In the genomic region with DNA sequence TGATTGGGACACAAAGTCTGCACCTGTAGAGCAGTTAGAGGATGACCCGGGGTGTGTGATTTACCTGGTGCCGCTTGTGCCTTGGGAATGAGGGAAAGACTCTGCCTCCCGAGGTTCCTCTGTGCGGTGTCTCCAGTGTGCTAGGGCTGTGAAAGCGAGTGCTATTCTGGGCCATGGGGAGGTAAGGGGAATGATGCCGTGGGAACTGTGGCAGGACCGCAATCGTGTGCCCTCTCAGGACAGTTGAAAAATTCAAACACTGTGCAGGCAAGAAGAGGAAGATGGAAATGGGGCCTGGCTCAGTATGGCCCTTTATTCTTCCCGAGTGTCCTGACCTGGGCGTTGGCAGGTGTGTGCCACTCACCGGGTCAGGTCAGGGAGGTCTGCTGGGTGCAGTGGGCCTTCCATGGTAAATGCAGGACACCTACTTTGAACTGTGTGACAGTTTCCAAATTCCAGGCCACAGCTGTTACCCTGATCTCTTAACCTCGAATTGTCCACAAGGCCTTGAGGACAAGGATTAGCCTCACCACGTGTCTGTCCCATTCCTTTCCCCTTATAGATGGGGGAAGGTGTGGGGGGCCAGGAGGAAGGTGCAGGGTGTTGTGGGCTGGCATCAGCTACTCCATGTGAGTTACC, we compare ENCODE assay signal across 9 cellular contexts. TPM values are rescaled to one million over a fixed set of nuclear protein-coding genes. Genes with fewer than 3 reads are reported as not detected.
DNase-seq lines count a peak whose midpoint lies in the region; ATAC-seq, FAIRE-seq and TF ChIP-seq lines count a peak whose summit lies in the region.
"Had no signal": no experiment of that assay in that cellular context is flagged by ENCODE, and none has a peak within 500 bp of the region (broad histone marks: within the 10 kb centered on the region; RNA-seq: fewer than 3 reads in every experiment).

No MANE protein-coding gene starts in this region.

- H2AFZ ChIP-seq in K562 (ENCODE audit: low read depth, low read length) = no peak overlapping the region

- H3K27me3 ChIP-seq in K562 (ENCODE audit: control insufficient read depth in 2 of 2, insufficient read depth in 2 of 2, low read length in 2 of 2) (no peaks in the 10 kb centered on the region), upper lobe of left lung (no peaks in the 10 kb centered on the region)

- DNase-seq in activated naive CD4-positive, alpha-beta T cell treated with anti-CD3 and anti-CD28 coated beads, Interleukin-2, amount 50 U/mL, for 16 hours = no peak
- DNase-seq in K562 (ENCODE audit: extremely low read depth in 1 of 4, low spot score in 3 of 4) (no peak), memory B cell (ENCODE audit: low spot score in 2 of 2) (no peak), upper lobe of left lung (no peak), DMS153 treated with DMSO at 0.1 percent for 48 hours (lab: John Stamatoyannopoulos, UW; ENCODE audit: unreplicated experiment) (no peak), NCI-H2227 treated with DMSO at 0.1 percent for 48 hours (lab: John Stamatoyannopoulos, UW) (no peak)
- DNase-seq: DMS 273 treated with DMSO at 0.1 percent for 48 hours had no signal

- no peaks in the 10 kb centered on the region for H3K36me3 Mint-ChIP-seq in activated naive CD4-positive, alpha-beta T cell treated with anti-CD3 and anti-CD28 coated beads, Interleukin-2, amount 50 U/mL, for 24 hours
- peaks cover 12% of the 10 kb centered on the region for H3K36me3 Mint-ChIP-seq in memory B cell

- CTCF ChIA-PET in K562 (lab: Yijun Ruan, JAX; ENCODE audit: low intra/inter-chr PET ratio) = no interaction called here

- H3K9me3 ChIP-seq in K562 (replicated peaks; ENCODE audit: control insufficient read depth, insufficient read depth, low read depth, low read length) = 0 out of 2 replicates have a peak, but pooled peaks cover 4% of the 10 kb centered on the region
- no peaks in the 10 kb centered on the region for H3K9me3 ChIP-seq in upper lobe of left lung

- peak overlapping the region; percentile 92 for H3K4me3 Mint-ChIP-seq in activated naive CD4-positive, alpha-beta T cell treated with anti-CD3 and anti-CD28 coated beads, Interleukin-2, amount 50 U/mL, for 24 hours
- peak overlapping the region; percentile 81 for H3K4me3 Mint-ChIP-seq in memory B cell

- H3K4me1 Mint-ChIP-seq in activated naive CD4-positive, alpha-beta T cell treated with anti-CD3 and anti-CD28 coated beads, Interleukin-2, amount 50 U/mL, for 24 hours = peaks cover 34% of the 10 kb centered on the region
- peaks cover 25% of the 10 kb centered on the region for H3K4me1 Mint-ChIP-seq in memory B cell

- no peak for TF ChIP-seq RAD21 in K562 (CRISPR knock-in tag; conservative IDR thresholded peaks at IDR 0.05 in 1 of 2, IDR thresholded peaks at IDR 0.05 in 1 of 2)

- WGBS in K562 (ENCODE audit: insufficient coverage, low coverage, missing lambda C conversion rate) = 59% methylated on average over 13 of the region's 13 CpGs
- WGBS in upper lobe of left lung, 2 donors = 50 to 66% methylated on average over 12 to 13 of the region's 13 CpGs

- H3K27ac ChIP-seq in K562 (ENCODE audit: extremely low read depth, low read depth, low read length) (no peak overlapping the region; the same call in 2 of the 3 replicates), upper lobe of left lung (peak overlapping the region in 2 of 4 donors; percentile 86 to 91)

- BruUV-seq in K562 (replicated peaks; lab: Mats Ljungman, UMichigan) = TSS peak; percentile 59

- ATAC-seq in K562 (no peak), memory B cell (ENCODE audit: low read depth) (no peak), upper lobe of left lung (ENCODE audit: low FRiP score in 2 of 2) (no peak), HG03139 (IDR thresholded peaks at IDR 0.05; ENCODE audit: unreplicated experiment) (no peak)

- H3K4me1 ChIP-seq in K562 (replicated peaks in 1 of 2; ENCODE audit: control insufficient read depth in 2 of 2, insufficient read depth in 2 of 2, low read length in 2 of 2) (peaks cover 9 to 38% of the 10 kb centered on the region in 2 experiments; a peak in 3 of 5 replicates), upper lobe of left lung (peaks cover 14 to 27% (median 23%) of the 10 kb centered on the region in 4 donors)

- TF ChIP-seq POLR2A in K562 (conservative IDR thresholded peaks at IDR 0.05) (no peak), upper lobe of left lung (IDR thresholded peaks at IDR 0.05) (no peak)

- peak overlapping the region; percentile 98 for H3K4me3 ChIP-seq in K562
- H3K4me3 ChIP-seq in upper lobe of left lung = peak overlapping the region; percentile 82 to 97 (median 90)

- FAIRE-seq in K562 (lab: Jason Lieb, UNC) = no peak

- TF ChIP-seq CTCF in K562 (IDR thresholded peaks at IDR 0.05 in 2 of 3, conservative IDR thresholded peaks at IDR 0.05 in 1 of 3; ENCODE audit: insufficient read depth in 2 of 3, low read depth in 1 of 3, low read length in 3 of 3) (no peak), upper lobe of left lung (IDR thresholded peaks at IDR 0.05) (no peak)

- TF ChIP-seq EP300 in K562 (IDR thresholded peaks at IDR 0.05; ENCODE audit: low read length) (no peak), upper lobe of left lung (IDR thresholded peaks at IDR 0.05) (no peak)

- in situ Hi-C loops in K562 (cut with MboI) = no loop called here

- H3K36me3 ChIP-seq in K562 (ENCODE audit: control insufficient read depth, insufficient read depth, low read length) (peaks cover 45% of the 10 kb centered on the region; the same call in 2 of the 3 replicates), upper lobe of left lung (peaks cover 11 to 42% (median 35%) of the 10 kb centered on the region in 4 donors)

- no peaks in the 10 kb centered on the region for H3K9me3 Mint-ChIP-seq in activated naive CD4-positive, alpha-beta T cell treated with anti-CD3 and anti-CD28 coated beads, Interleukin-2, amount 50 U/mL, for 24 hours
- H3K9me3 Mint-ChIP-seq in memory B cell = no peaks in the 10 kb centered on the region

- 0 out of 2 replicates have a peak, but pooled peaks cover 8% of the 10 kb centered on the region for H4K20me1 ChIP-seq in K562 (replicated peaks; ENCODE audit: control insufficient read depth, insufficient read depth, low read length)

- POLR2A ChIA-PET in K562 (lab: Yijun Ruan, JAX) = interaction anchor here (0.6 to 0.7 kb wide), 3 partner anchors 9 to 284 kb away, joined by 3 to 5 read pairs (median 3); no protein-coding TSS in a partner anchor

- peak overlapping the region; percentile 95 to 96 for H3K9ac ChIP-seq in K562 (ENCODE audit: insufficient read depth in 1 of 2, low read depth in 2 of 2, low read length in 2 of 2)

- peaks cover 26% of the 10 kb centered on the region for H3K79me2 ChIP-seq in K562 (ENCODE audit: control insufficient read depth, insufficient read depth, low read length)

- no peaks in the 10 kb centered on the region for H3K27me3 Mint-ChIP-seq in activated naive CD4-positive, alpha-beta T cell treated with anti-CD3 and anti-CD28 coated beads, Interleukin-2, amount 50 U/mL, for 24 hours
- no peaks in the 10 kb centered on the region for H3K27me3 Mint-ChIP-seq in memory B cell

- no peaks in the 10 kb centered on the region for H3K9me1 ChIP-seq in K562 (ENCODE audit: control insufficient read depth, insufficient read depth, low read length)

- H3K4me2 ChIP-seq in K562 (ENCODE audit: insufficient read depth, low read length) = peak overlapping the region; percentile 82

- intact Hi-C loops in K562 (cut with micrococcal nuclease) = loop anchor here (5.0 kb wide), 1 partner anchor 73 kb away; no protein-coding TSS in a partner anchor

- peak overlapping the region; percentile 79 for H3K27ac Mint-ChIP-seq in activated naive CD4-positive, alpha-beta T cell treated with anti-CD3 and anti-CD28 coated beads, Interleukin-2, amount 50 U/mL, for 24 hours
- H3K27ac Mint-ChIP-seq in memory B cell = peak overlapping the region; percentile 92

RNA-seq across cellular contexts. Expression of gene SIVA1, which starts 1.4 kb away (rescaled TPM):
- total RNA-seq in K562 (2011; cell fraction: chromatin; rRNA removed; ENCODE audit: low replicate concordance) = 12.2 and 40.0 TPM in 2 replicates
- total RNA-seq in K562 (2011; cell fraction: nucleolus; rRNA removed) = 43.4 and 62.2 TPM in 2 replicates
- 31.2 and 34.7 TPM in 2 replicates for total RNA-seq in K562 (2011; cell fraction: nucleoplasm; rRNA removed)
- total RNA-seq in K562 (2014; rRNA removed) (186 and 216 TPM in 2 replicates), K562 (2014; rRNA removed; fragmentation: Illumina TruSeq; extraction: Trizol) (4.8 and 6.1 TPM in 2 replicates), K562 (2015; rRNA removed; fragmentation: Illumina TruSeq; extraction: Trizol) (55.9 and 57.8 TPM in 2 replicates), K562 (2021) (111 and 113 TPM in 2 replicates), upper lobe of left lung (100 to 1,000 TPM in 2 of 6 donors, 10 to 100 TPM in 4; 72.3 to 241 (median 91.0) TPM)
- polyA plus RNA-seq in K562 (2011; rRNA removed) (54.2 and 66.2 TPM in 2 replicates), K562 (2014; fragmentation: Illumina TruSeq; extraction: Trizol) (7.8 and 43.9 TPM in 2 replicates), K562 (2014; fragmentation: Nextera tagmentation; extraction: Ambion mirVana) (10 to 100 TPM in 1 of 2 experiments, 1 to 10 TPM in 1; 4.2 to 20.6 TPM), K562 (2014; rRNA removed) (138 and 148 TPM in 2 replicates)
- 115 and 354 TPM in 2 replicates for polyA plus RNA-seq in K562 (2011; cell fraction: cytosol; rRNA removed)
- 75.6 and 121 TPM in 2 replicates for polyA plus RNA-seq in K562 (2011; cell fraction: nucleus; rRNA removed)
- polyA plus RNA-seq in K562 (2012) = 69.5 and 80.9 TPM in 2 replicates
- polyA minus RNA-seq in K562 (2011; rRNA and poly(A)+ RNA removed) = 6.6 and 10.6 TPM in 2 replicates
- 31.0 and 34.2 TPM in 2 replicates for polyA minus RNA-seq in K562 (2011; cell fraction: cytosol; rRNA and poly(A)+ RNA removed)
- polyA minus RNA-seq in K562 (2011; cell fraction: nucleus; rRNA and poly(A)+ RNA removed) = 16.2 and 20.1 TPM in 2 replicates

RNA-seq across cellular contexts. Expression of gene ADSS1, which starts 30.3 kb away (rescaled TPM):
- total RNA-seq in K562 (2011; cell fraction: chromatin; rRNA removed; ENCODE audit: low replicate concordance) = 17.1 and 35.0 TPM in 2 replicates
- total RNA-seq in K562 (2011; cell fraction: nucleolus; rRNA removed) = 12.5 and 17.5 TPM in 2 replicates
- total RNA-seq in K562 (2011; cell fraction: nucleoplasm; rRNA removed) = 16.8 and 20.0 TPM in 2 replicates
- 4.4 and 5.9 TPM in 2 replicates for total RNA-seq in K562 (2014; rRNA removed)
- total RNA-seq in K562 (2014; rRNA removed; fragmentation: Illumina TruSeq; extraction: Trizol) = 2.0 and 2.2 TPM in 2 replicates
- total RNA-seq in K562 (2015; rRNA removed; fragmentation: Illumina TruSeq; extraction: Trizol) = 3.5 and 3.6 TPM in 2 replicates
- 4.2 and 4.9 TPM in 2 replicates for total RNA-seq in K562 (2021)
- polyA plus RNA-seq in K562 (2011; rRNA removed) = 4.2 and 5.2 TPM in 2 replicates
- 2.7 and 4.0 TPM in 2 replicates for polyA plus RNA-seq in K562 (2011; cell fraction: cytosol; rRNA removed)
- 39.1 and 54.9 TPM in 2 replicates for polyA plus RNA-seq in K562 (2011; cell fraction: nucleus; rRNA removed)
- 6.0 and 16.4 TPM in 2 replicates for polyA plus RNA-seq in K562 (2012)
- 3.9 and 4.3 TPM in 2 replicates for polyA plus RNA-seq in K562 (2014; fragmentation: Illumina TruSeq; extraction: Trizol)
- under 1 TPM; 0.53 to 0.74 TPM for polyA plus RNA-seq in K562 (2014; fragmentation: Nextera tagmentation; extraction: Ambion mirVana)
- 3.6 and 5.3 TPM in 2 replicates for polyA plus RNA-seq in K562 (2014; rRNA removed)
- polyA minus RNA-seq in K562 (2011; rRNA and poly(A)+ RNA removed) = 2.6 and 2.7 TPM in 2 replicates
- 1.3 and 1.6 TPM in 2 replicates for polyA minus RNA-seq in K562 (2011; cell fraction: cytosol; rRNA and poly(A)+ RNA removed)
- 6.4 and 9.8 TPM in 2 replicates for polyA minus RNA-seq in K562 (2011; cell fraction: nucleus; rRNA and poly(A)+ RNA removed)
- 10 to 100 TPM in 1 of 6 donors, 1 to 10 TPM in 5; 4.9 to 34.6 (median 6.2) TPM for total RNA-seq in upper lobe of left lung

RNA-seq across cellular contexts. Expression of gene AKT1, which starts 41.2 kb away (rescaled TPM):
- total RNA-seq in K562 (2011; cell fraction: chromatin; rRNA removed; ENCODE audit: low replicate concordance) = 90.8 and 209 TPM in 2 replicates
- 135 and 136 TPM in 2 replicates for total RNA-seq in K562 (2011; cell fraction: nucleolus; rRNA removed)
- 81.8 and 88.4 TPM in 2 replicates for total RNA-seq in K562 (2011; cell fraction: nucleoplasm; rRNA removed)
- total RNA-seq in K562 (2014; rRNA removed) (80.1 and 91.2 TPM in 2 replicates), K562 (2014; rRNA removed; fragmentation: Illumina TruSeq; extraction: Trizol) (25.9 and 37.5 TPM in 2 replicates), K562 (2015; rRNA removed; fragmentation: Illumina TruSeq; extraction: Trizol) (74.5 and 75.1 TPM in 2 replicates), K562 (2021) (117 and 132 TPM in 2 replicates), upper lobe of left lung (100 to 1,000 TPM; 122 to 283 (median 191) TPM)
- polyA plus RNA-seq in K562 (2011; rRNA removed) (71.8 and 79.3 TPM in 2 replicates), K562 (2014; fragmentation: Illumina TruSeq; extraction: Trizol) (82.0 and 89.7 TPM in 2 replicates), K562 (2014; fragmentation: Nextera tagmentation; extraction: Ambion mirVana) (1 to 10 TPM in 1 of 2 experiments, under 1 TPM in 1; 0.49 to 1.3 TPM), K562 (2014; rRNA removed) (106 TPM in 2 replicates)
- polyA plus RNA-seq in K562 (2011; cell fraction: cytosol; rRNA removed) = 96.5 and 143 TPM in 2 replicates
- 217 and 312 TPM in 2 replicates for polyA plus RNA-seq in K562 (2011; cell fraction: nucleus; rRNA removed)
- 86.9 and 120 TPM in 2 replicates for polyA plus RNA-seq in K562 (2012)
- 41.9 and 67.3 TPM in 2 replicates for polyA minus RNA-seq in K562 (2011; rRNA and poly(A)+ RNA removed)
- polyA minus RNA-seq in K562 (2011; cell fraction: cytosol; rRNA and poly(A)+ RNA removed) = 64.3 and 80.4 TPM in 2 replicates
- polyA minus RNA-seq in K562 (2011; cell fraction: nucleus; rRNA and poly(A)+ RNA removed) = 29.8 and 38.1 TPM in 2 replicates

RNA-seq across cellular contexts. Expression of gene ZBTB42, which starts 46.6 kb away (rescaled TPM):
- total RNA-seq in K562 (2011; cell fraction: chromatin; rRNA removed; ENCODE audit: low replicate concordance) = 3.2 and 14.3 TPM in 2 replicates
- total RNA-seq in K562 (2011; cell fraction: nucleolus; rRNA removed) = 17.5 and 19.2 TPM in 2 replicates
- 7.6 and 8.4 TPM in 2 replicates for total RNA-seq in K562 (2011; cell fraction: nucleoplasm; rRNA removed)
- total RNA-seq in K562 (2014; rRNA removed) (5.5 and 7.2 TPM in 2 replicates), K562 (2014; rRNA removed; fragmentation: Illumina TruSeq; extraction: Trizol) (1.4 and 1.5 TPM in 2 replicates), K562 (2015; rRNA removed; fragmentation: Illumina TruSeq; extraction: Trizol) (5.1 TPM in 2 replicates), K562 (2021) (7.4 and 8.5 TPM in 2 replicates), upper lobe of left lung (10 to 100 TPM; 13.9 to 24.8 (median 20.9) TPM)
- polyA plus RNA-seq in K562 (2011; rRNA removed) (2.2 and 2.4 TPM in 2 replicates), K562 (2014; fragmentation: Illumina TruSeq; extraction: Trizol) (2.4 and 4.5 TPM in 2 replicates), K562 (2014; fragmentation: Nextera tagmentation; extraction: Ambion mirVana) (under 1 TPM; 0.03 to 0.08 TPM), K562 (2014; rRNA removed) (2.9 and 3.7 TPM in 2 replicates)
- polyA plus RNA-seq in K562 (2011; cell fraction: cytosol; rRNA removed) = 3.5 and 9.0 TPM in 2 replicates
- 3.6 and 6.6 TPM in 2 replicates for polyA plus RNA-seq in K562 (2011; cell fraction: nucleus; rRNA removed)
- polyA plus RNA-seq in K562 (2012) = 4.5 and 5.8 TPM in 2 replicates
- polyA minus RNA-seq in K562 (2011; rRNA and poly(A)+ RNA removed) = 2.9 and 4.9 TPM in 2 replicates
- polyA minus RNA-seq in K562 (2011; cell fraction: cytosol; rRNA and poly(A)+ RNA removed) = 6.0 and 8.7 TPM in 2 replicates
- polyA minus RNA-seq in K562 (2011; cell fraction: nucleus; rRNA and poly(A)+ RNA removed) = 12.0 and 13.1 TPM in 2 replicates
